Comparison of ENCODE assay signal across 15 cellular contexts in the genomic region with DNA sequence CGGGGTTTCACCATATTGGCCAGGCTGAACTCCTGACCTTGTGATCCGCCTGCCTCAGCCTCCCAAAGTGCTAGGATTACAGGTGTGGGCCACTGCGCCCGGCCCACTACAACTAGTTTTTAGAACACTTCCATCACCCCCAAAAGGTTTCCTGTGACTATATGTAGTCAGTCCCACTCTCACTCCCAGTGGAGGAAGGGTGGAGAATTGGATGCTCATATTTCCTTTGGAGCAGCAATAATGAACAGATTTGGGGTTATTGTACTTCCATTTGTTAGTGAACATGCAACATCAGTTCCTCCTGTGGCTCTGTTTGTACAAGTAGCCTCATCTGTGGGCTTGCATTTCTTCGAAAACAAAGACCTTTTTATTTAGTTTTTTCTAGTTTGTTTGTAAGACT.
"Had no signal": no experiment of that assay in that cellular context is flagged by ENCODE, and none has a peak within 500 bp of the region (broad histone marks: within the 10 kb centered on the region; RNA-seq: fewer than 3 reads in every experiment).

No MANE protein-coding gene starts in this region.

- H3K27me3 ChIP-seq: adrenal gland, cardiac muscle cell, dorsolateral prefrontal cortex, pancreas, sigmoid colon, spleen, upper lobe of right lung had no signal

- H3K27me3 Mint-ChIP-seq: activated CD4-positive, alpha-beta memory T cell treated with anti-CD3 and anti-CD28 coated beads for 36 hours; stimulated activated naive CD8-positive, alpha-beta T cell treated with anti-CD3 and anti-CD28 coated beads, Interleukin-15, amount 100 ng/mL, for 72 hours had no signal

- H3K9me3 Mint-ChIP-seq: activated CD4-positive, alpha-beta memory T cell treated with anti-CD3 and anti-CD28 coated beads for 36 hours; stimulated activated naive CD8-positive, alpha-beta T cell treated with anti-CD3 and anti-CD28 coated beads, Interleukin-15, amount 100 ng/mL, for 72 hours had no signal

- DNase-seq: activated CD4-positive, alpha-beta memory T cell treated with anti-CD3 and anti-CD28 coated beads for 36 hours; activated naive CD4-positive, alpha-beta T cell; adrenal gland; dorsolateral prefrontal cortex; hippocampal formation; kidney glomerular epithelial cell; pancreas; sigmoid colon; spleen; stimulated activated naive CD8-positive, alpha-beta T cell treated with anti-CD3 and anti-CD28 coated beads, Interleukin-15, amount 100 ng/mL, for 72 hours; T1000; upper lobe of right lung had no signal

- ATAC-seq: activated CD4-positive, CD25-positive, alpha-beta regulatory T cell treated with anti-CD3 and anti-CD28 coated beads, Interleukin-2, amount 50 U/mL, for 24 hours; esophagus mucosa; pancreas; stimulated activated naive CD8-positive, alpha-beta T cell treated with anti-CD3 and anti-CD28 coated beads, Interleukin-15, amount 100 ng/mL, for 72 hours; upper lobe of right lung had no signal

- H3K27ac Mint-ChIP-seq: activated CD4-positive, alpha-beta memory T cell treated with anti-CD3 and anti-CD28 coated beads for 36 hours had no signal

- H3K27ac ChIP-seq: adrenal gland, cardiac muscle cell, pancreas, sigmoid colon, upper lobe of right lung had no signal

- H3K4me3 Mint-ChIP-seq: activated CD4-positive, alpha-beta memory T cell treated with anti-CD3 and anti-CD28 coated beads for 36 hours had no signal

- H3K9me3 ChIP-seq: adrenal gland, pancreas, sigmoid colon, spleen, upper lobe of right lung had no signal
